ENCODE assay signal across 9 cellular contexts in genomic region chr19:44845286-44845611, GRCh38. TPM values are rescaled to one million over a fixed set of nuclear protein-coding genes. Genes with fewer than 3 reads are reported as not detected.
DNase-seq lines count a peak whose midpoint lies in the region; ATAC-seq lines count a peak whose summit lies in the region.
"Had no signal": no experiment of that assay in that cellular context is flagged by ENCODE, and none has a peak within 500 bp of the region (broad histone marks: within the 10 kb centered on the region; RNA-seq: fewer than 3 reads in every experiment).

No MANE protein-coding gene starts in this region.

- H3K27me3 ChIP-seq in HUES64 (ENCODE audit: insufficient read depth, low read length) (peaks cover 3% of the 10 kb centered on the region; the same call in 1 of the 2 replicates), iPS-18a (ENCODE audit: control insufficient read depth, insufficient read depth, low read length) (peaks cover 4% of the 10 kb centered on the region)

- H3K9ac ChIP-seq in HUES64 (ENCODE audit: low read depth, low read length) (peak overlapping the region; percentile 57), iPS-18a (ENCODE audit: low read length) (peak overlapping the region; percentile 33)

- no peak for DNase-seq in activated naive CD8-positive, alpha-beta T cell treated with anti-CD3 and anti-CD28 coated beads for 36 hours
- no peak for DNase-seq in NCI-H1105 (lab: John Stamatoyannopoulos, UW)
- no peak for DNase-seq in glomerular visceral epithelial cell (ENCODE audit: extremely low spot score)

- H3K36me3 ChIP-seq in HUES64 (ENCODE audit: insufficient read depth, low read length) (no peaks in the 10 kb centered on the region), iPS-18a (ENCODE audit: control insufficient read depth, low read depth, low read length) (no peaks in the 10 kb centered on the region)

- H3K4me1 ChIP-seq in HUES64 (ENCODE audit: insufficient read depth, low read length) (peaks cover 12% of the 10 kb centered on the region; the same call in 1 of the 2 replicates), iPS-18a (ENCODE audit: control insufficient read depth, low read depth, low read length) (peaks cover 12% of the 10 kb centered on the region)

- H3K4me3 ChIP-seq in HUES64 (ENCODE audit: low read length) (peak overlapping the region; percentile 65), iPS-18a (ENCODE audit: low read length) (peak overlapping the region; percentile 85)

- WGBS in HUES64, result 21% methylated on average over 12 of the region's 12 CpGs

- no peaks in the 10 kb centered on the region for H3K9me3 ChIP-seq in HUES64 (ENCODE audit: insufficient read depth, low read depth, low read length)
- H3K9me3 ChIP-seq in iPS-18a (ENCODE audit: control insufficient read depth, low read depth, low read length), result no peaks in the 10 kb centered on the region

- H3K27ac ChIP-seq in HUES64 (ENCODE audit: low read depth, low read length) (no peak overlapping the region; the same call in 1 of the 2 replicates), iPS-18a (ENCODE audit: low read length) (no peak overlapping the region)

- H3K27ac Mint-ChIP-seq in activated naive CD8-positive, alpha-beta T cell treated with anti-CD3 and anti-CD28 coated beads for 36 hours, result peak overlapping the region; percentile 1
- H3K27ac Mint-ChIP-seq in stimulated activated memory B cell treated with anti-CD40 and anti-IgM and Interleukin-4, amounts not matched to agents 10 μg/mL and 1 μg/mL and 100 μg/mL, for 72 hours, result peak overlapping the region; percentile 1

- no peaks in the 10 kb centered on the region for H3K36me3 Mint-ChIP-seq in activated naive CD8-positive, alpha-beta T cell treated with anti-CD3 and anti-CD28 coated beads for 36 hours
- no peaks in the 10 kb centered on the region for H3K36me3 Mint-ChIP-seq in stimulated activated memory B cell treated with anti-CD40 and anti-IgM and Interleukin-4, amounts not matched to agents 10 μg/mL and 1 μg/mL and 100 μg/mL, for 72 hours

- H3K27me3 Mint-ChIP-seq in activated naive CD8-positive, alpha-beta T cell treated with anti-CD3 and anti-CD28 coated beads for 36 hours, result peaks cover 43% of the 10 kb centered on the region
- H3K27me3 Mint-ChIP-seq in stimulated activated memory B cell treated with anti-CD40 and anti-IgM and Interleukin-4, amounts not matched to agents 10 μg/mL and 1 μg/mL and 100 μg/mL, for 72 hours, result peaks cover 54% of the 10 kb centered on the region

- no peaks in the 10 kb centered on the region for H3K9me3 Mint-ChIP-seq in activated naive CD8-positive, alpha-beta T cell treated with anti-CD3 and anti-CD28 coated beads for 36 hours
- H3K9me3 Mint-ChIP-seq in stimulated activated memory B cell treated with anti-CD40 and anti-IgM and Interleukin-4, amounts not matched to agents 10 μg/mL and 1 μg/mL and 100 μg/mL, for 72 hours, result peaks cover 7% of the 10 kb centered on the region

- peak overlapping the region; percentile 88 for H3K4me3 Mint-ChIP-seq in activated naive CD8-positive, alpha-beta T cell treated with anti-CD3 and anti-CD28 coated beads for 36 hours
- peak overlapping the region; percentile 75 for H3K4me3 Mint-ChIP-seq in stimulated activated memory B cell treated with anti-CD40 and anti-IgM and Interleukin-4, amounts not matched to agents 10 μg/mL and 1 μg/mL and 100 μg/mL, for 72 hours

- ATAC-seq in stimulated activated memory B cell treated with anti-CD40 and anti-IgM and Interleukin-4, amounts not matched to agents 10 μg/mL and 1 μg/mL and 100 μg/mL, for 72 hours, result no peak
- no peak for ATAC-seq in GM21619 (IDR thresholded peaks at IDR 0.05; ENCODE audit: unreplicated experiment)
- no peak for ATAC-seq in HG03460 (IDR thresholded peaks at IDR 0.05; ENCODE audit: unreplicated experiment)

- H3K4me1 Mint-ChIP-seq in activated naive CD8-positive, alpha-beta T cell treated with anti-CD3 and anti-CD28 coated beads for 36 hours, result peaks cover 19% of the 10 kb centered on the region
- peaks cover 35% of the 10 kb centered on the region for H3K4me1 Mint-ChIP-seq in stimulated activated memory B cell treated with anti-CD40 and anti-IgM and Interleukin-4, amounts not matched to agents 10 μg/mL and 1 μg/mL and 100 μg/mL, for 72 hours

RNA-seq across cellular contexts. Expression of gene NECTIN2, which starts 0.8 kb away (rescaled TPM):
- 104 TPM for polyA plus RNA-seq in HUES64 (2013, experiment 1 of 2)
- polyA plus RNA-seq in HUES64 (2013, experiment 2 of 2), result 113 TPM
- under 1 TPM; 0.43 to 0.60 TPM for total RNA-seq in activated naive CD8-positive, alpha-beta T cell treated with anti-CD3 and anti-CD28 coated beads for 36 hours

RNA-seq across cellular contexts. Expression of gene BCAM, which starts 36.3 kb away (rescaled TPM):
- polyA plus RNA-seq in HUES64 (2013, experiment 1 of 2), result 30.2 TPM
- 39.3 TPM for polyA plus RNA-seq in HUES64 (2013, experiment 2 of 2)
- not detected for total RNA-seq in activated naive CD8-positive, alpha-beta T cell treated with anti-CD3 and anti-CD28 coated beads for 36 hours
- total RNA-seq: mononuclear cell had no signal

RNA-seq across cellular contexts. Expression of gene TOMM40, which starts 45.8 kb away (rescaled TPM):
- 123 TPM for polyA plus RNA-seq in HUES64 (2013, experiment 1 of 2)
- 106 TPM for polyA plus RNA-seq in HUES64 (2013, experiment 2 of 2)
- total RNA-seq in activated naive CD8-positive, alpha-beta T cell treated with anti-CD3 and anti-CD28 coated beads for 36 hours, result 100 to 1,000 TPM; 235 to 236 TPM
